ENCODE assay signal across 25 cellular contexts in the genomic region with DNA sequence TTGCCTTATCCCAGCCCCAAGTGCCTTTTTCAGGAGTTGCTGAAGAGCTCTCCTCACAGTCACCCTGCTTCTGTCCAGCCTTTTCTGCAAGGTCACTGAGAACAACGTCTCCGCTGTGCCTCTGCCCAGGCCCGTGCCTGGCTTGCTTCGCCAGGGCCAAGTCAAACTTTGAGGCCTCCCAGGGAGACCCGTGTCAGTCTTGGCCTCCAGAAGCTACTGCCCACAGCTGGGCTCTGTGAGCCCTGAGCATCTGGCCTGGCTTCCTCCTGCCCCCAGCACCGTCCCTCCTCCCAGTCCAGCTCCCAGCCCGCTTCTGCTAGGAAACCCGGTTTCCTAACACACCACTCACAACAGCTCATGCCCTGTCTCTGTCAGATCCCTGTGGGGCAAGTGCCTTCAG.
"Had no signal": no experiment of that assay in that cellular context is flagged by ENCODE, and none has a peak within 500 bp of the region (broad histone marks: within the 10 kb centered on the region; RNA-seq: fewer than 3 reads in every experiment).

No MANE protein-coding gene starts in this region.

- H3K9me3 Mint-ChIP-seq: activated T-cell treated with anti-CD3 and anti-CD28 coated beads, Interleukin-2, amount 50 U/mL, for 24 hours had no signal

- H3K4me1 Mint-ChIP-seq: WTC11 had no signal

- DNase-seq: activated CD4-positive, alpha-beta T cell treated with anti-CD3 and anti-CD28 coated beads for 48 hours; activated CD4-positive, alpha-beta T cell treated with anti-CD3 and anti-CD28 coated beads, Interleukin-2, amount 50 U/mL, for 4 hours; activated CD4-positive, CD25-positive, alpha-beta regulatory T cell treated with anti-CD3 and anti-CD28 coated beads, Interleukin-2, amount 50 U/mL, for 72 hours; activated gamma-delta T cell; activated naive CD4-positive, alpha-beta T cell treated with anti-CD3 and anti-CD28 coated beads for 36 hours; activated T-cell treated with anti-CD3 and anti-CD28 coated beads, Interleukin-2, amount 50 U/mL, for 24 hours; amygdala; Karpas-422; MM.1S; NCI-H1105; NCI-H1436; NCI-H1694 treated with DMSO at 0.1 percent for 48 hours; NCI-H2029 treated with DMSO at 0.1 percent for 48 hours; NCI-H345; NCI-H510A; NCI-H526 treated with DMSO at 0.1 percent for 48 hours; NCI-H82; SHP77; SW 1271 had no signal

- H3K4me3 Mint-ChIP-seq: activated naive CD4-positive, alpha-beta T cell treated with anti-CD3 and anti-CD28 coated beads for 36 hours; activated naive CD8-positive, alpha-beta T cell; activated T-cell treated with anti-CD3 and anti-CD28 coated beads, Interleukin-2, amount 50 U/mL, for 24 hours; activated T-helper 1 cell treated with anti-CD3 and anti-CD28 coated beads, Interleukin-12 subunit alpha, Interleukin-12 subunit beta, Interleukin-2, Interleukin-4 antibody, amounts not matched to agents 30 ng/mL and 10 ng/mL and 1 ng/mL, durations not matched to agents 14 hours and 24 hours and 36 hours; brain; WTC11 had no signal

- H3K36me3 Mint-ChIP-seq: activated naive CD8-positive, alpha-beta T cell had no signal

- H3K27ac Mint-ChIP-seq: activated naive CD4-positive, alpha-beta T cell treated with anti-CD3 and anti-CD28 coated beads for 36 hours; activated naive CD8-positive, alpha-beta T cell; activated T-cell treated with anti-CD3 and anti-CD28 coated beads, Interleukin-2, amount 50 U/mL, for 24 hours; activated T-helper 1 cell treated with anti-CD3 and anti-CD28 coated beads, Interleukin-12 subunit alpha, Interleukin-12 subunit beta, Interleukin-2, Interleukin-4 antibody, amounts not matched to agents 30 ng/mL and 10 ng/mL and 1 ng/mL, durations not matched to agents 14 hours and 24 hours and 36 hours; brain; WTC11 had no signal

- ATAC-seq: K562, SK-N-SH treated with all-trans-retinoic acid at 6 μM for 48 hours, WTC11 had no signal
